In genomic region chr14:92994942-92995341, GRCh38 we compare ENCODE assay signal across 20 cellular contexts.
"Had no signal": no experiment of that assay in that cellular context is flagged by ENCODE, and none has a peak within 500 bp of the region (broad histone marks: within the 10 kb centered on the region; RNA-seq: fewer than 3 reads in every experiment).

No MANE protein-coding gene starts in this region.

- DNase-seq: activated CD4-positive, alpha-beta T cell treated with anti-CD3 and anti-CD28 coated beads, Interleukin-2, amount 50 U/mL, for 1 hour; activated CD4-positive, CD25-positive, alpha-beta regulatory T cell treated with anti-CD3 and anti-CD28 coated beads, Interleukin-2, amount 50 U/mL, for 72 hours; activated effector memory CD4-positive, alpha-beta T cell treated with anti-CD3 and anti-CD28 coated beads, Interleukin-2, amount 50 U/mL, for 16 hours; activated naive CD4-positive, alpha-beta T cell treated with anti-CD3 and anti-CD28 coated beads, Interleukin-2, amount 50 U/mL, for 16 hours; activated T-cell treated with anti-CD3 and anti-CD28 coated beads, Interleukin-2, amount 50 U/mL, for 72 hours; gastrocnemius medialis; immature natural killer cell; kidney glomerular epithelial cell; naive thymus-derived CD4-positive, alpha-beta T cell; psoas muscle; stimulated activated CD4-positive, alpha-beta T cell treated with anti-CD3 and anti-CD28 coated beads, Interleukin-1b, Interleukin-23, amount 100 ng/mL, for 48 hours; stimulated activated naive CD4-positive, alpha-beta T cell treated with Interleukin-2 at 50 U/mL for 16 hours; substantia nigra; tibial artery had no signal

- H3K4me1 Mint-ChIP-seq: memory B cell; naive thymus-derived CD4-positive, alpha-beta T cell had no signal

- H3K36me3 ChIP-seq: gastrocnemius medialis, ovary had no signal

- ATAC-seq: activated T-cell treated with anti-CD3 and anti-CD28 coated beads, Interleukin-2, amount 50 U/mL, for 72 hours; gastrocnemius medialis; mucosa of descending colon; naive thymus-derived CD4-positive, alpha-beta T cell; psoas muscle had no signal

- H3K9me3 Mint-ChIP-seq: activated T-cell treated with anti-CD3 and anti-CD28 coated beads, Interleukin-2, amount 50 U/mL, for 72 hours; immature natural killer cell; memory B cell; naive thymus-derived CD4-positive, alpha-beta T cell; T-helper 1 cell treated with Interleukin-12 subunit alpha and Interleukin-12 subunit beta and Interleukin-4 antibody, amounts not matched to agents 30 μg/mL and 1 μg/mL, for 36 hours had no signal

- H3K27me3 Mint-ChIP-seq: memory B cell; naive thymus-derived CD4-positive, alpha-beta T cell had no signal

- H3K27ac Mint-ChIP-seq: activated T-cell treated with anti-CD3 and anti-CD28 coated beads, Interleukin-2, amount 50 U/mL, for 72 hours; memory B cell; naive thymus-derived CD4-positive, alpha-beta T cell; T-helper 1 cell treated with Interleukin-12 subunit alpha and Interleukin-12 subunit beta and Interleukin-4 antibody, amounts not matched to agents 30 μg/mL and 1 μg/mL, for 36 hours had no signal

- H3K27ac ChIP-seq: ascending aorta, coronary artery, gastrocnemius medialis, psoas muscle, tibial artery had no signal

- H3K4me3 Mint-ChIP-seq: activated T-cell treated with anti-CD3 and anti-CD28 coated beads, Interleukin-2, amount 50 U/mL, for 72 hours; immature natural killer cell; memory B cell; naive thymus-derived CD4-positive, alpha-beta T cell; T-helper 1 cell treated with Interleukin-12 subunit alpha and Interleukin-12 subunit beta and Interleukin-4 antibody, amounts not matched to agents 30 μg/mL and 1 μg/mL, for 36 hours had no signal

- H3K4me3 ChIP-seq: ascending aorta, coronary artery, gastrocnemius medialis, mucosa of descending colon, ovary, psoas muscle, tibial artery had no signal

- H3K4me1 ChIP-seq: ascending aorta, gastrocnemius medialis, psoas muscle had no signal

- H3K27me3 ChIP-seq: ascending aorta, gastrocnemius medialis, ovary, tibial artery had no signal

- H3K9me3 ChIP-seq: ascending aorta, gastrocnemius medialis, mucosa of descending colon, ovary, psoas muscle, tibial artery had no signal

- H3K36me3 Mint-ChIP-seq: immature natural killer cell had no signal
